In the genomic region with DNA sequence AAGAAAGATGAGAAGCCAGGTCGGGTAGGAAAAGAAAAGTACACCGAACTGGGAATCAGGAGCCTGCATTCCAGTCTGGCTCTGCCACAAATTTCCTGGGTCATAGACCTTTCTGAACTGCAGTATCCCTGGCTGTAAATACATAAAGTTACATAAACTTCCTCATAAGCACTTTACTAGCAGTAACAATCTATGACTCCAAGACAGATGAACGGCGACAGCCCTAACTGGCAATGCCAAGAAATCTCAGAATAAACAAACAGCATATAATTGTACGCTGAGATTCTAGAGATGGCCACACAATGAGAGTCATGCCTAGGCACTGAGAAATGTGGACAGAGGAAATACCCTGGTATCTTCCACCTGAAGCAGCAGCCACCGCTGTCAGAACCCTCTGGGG, we compare ENCODE assay signal across 21 cellular contexts.
"Had no signal": no experiment of that assay in that cellular context is flagged by ENCODE, and none has a peak within 500 bp of the region (broad histone marks: within the 10 kb centered on the region; RNA-seq: fewer than 3 reads in every experiment).

No MANE protein-coding gene starts in this region.

- H3K4me1 ChIP-seq: heart left ventricle, left ventricle myocardium inferior, lower lobe of right lung, right atrium auricular region, sigmoid colon, stomach had no signal

- H3K27me3 ChIP-seq: right atrium auricular region had no signal

- H3K9me3 ChIP-seq: neutrophil had no signal

- ATAC-seq: heart left ventricle; lower lobe of right lung; naive thymus-derived CD4-positive, alpha-beta T cell had no signal

- H3K36me3 ChIP-seq: heart left ventricle, left ventricle myocardium inferior, lower lobe of right lung, neutrophil, right atrium auricular region, sigmoid colon, stomach, thoracic aorta had no signal

- DNase-seq: effector CD4-positive, alpha-beta T cell; endodermal cell; erythroblast; heart left ventricle; hippocampal formation; left ventricle myocardium inferior; lower lobe of right lung; mesenchymal stem cell; naive thymus-derived CD4-positive, alpha-beta T cell; nephron progenitor cell; posterior cingulate gyrus; sigmoid colon; stimulated activated CD4-positive, alpha-beta T cell treated with anti-CD3 and anti-CD28 coated beads, Interleukin-2, amount 100 ng/mL, for 24 hours; stimulated activated CD4-positive, alpha-beta T cell treated with anti-CD3 and anti-CD28 coated beads, Interleukin-4, amount 100 ng/mL, for 4 hours; stimulated activated naive CD4-positive, alpha-beta T cell; stomach; substantia nigra had no signal

- H3K4me3 ChIP-seq: heart left ventricle, left ventricle myocardium inferior, lower lobe of right lung, right atrium auricular region, sigmoid colon, skin epidermis, stomach, thoracic aorta had no signal

- H3K27ac ChIP-seq: heart left ventricle, left ventricle myocardium inferior, lower lobe of right lung, neutrophil, right atrium auricular region, sigmoid colon, skin epidermis, stomach, thoracic aorta had no signal
